ENCODE assay signal across 1 cellular context in genomic region chr16:4957420-4957719, GRCh38.
TF ChIP-seq lines count a peak whose summit lies in the region.

No MANE protein-coding gene starts in this region.

TF ChIP-seq in endothelial cell of umbilical vein, 7 proteins besides CTCF, POLR2A, EP300 and RAD21:
- TF ChIP-seq EZH2 (IDR thresholded peaks at IDR 0.05; ENCODE audit: borderline replicate concordance, low read depth, low read length, severe bottlenecking) (no peak), POLR2AphosphoS5 (IDR thresholded peaks at IDR 0.05; ENCODE audit: insufficient read depth, low read depth, low read length) (no peak), JUN (IDR thresholded peaks at IDR 0.05; ENCODE audit: borderline replicate concordance, insufficient read depth, insufficient read length, low read depth) (no peak), MAX (IDR thresholded peaks at IDR 0.05; ENCODE audit: insufficient read depth, insufficient read length) (no peak), MYC (IDR thresholded peaks at IDR 0.05; ENCODE audit: low read depth, low read length) (no peak), GATA2 (IDR thresholded peaks at IDR 0.05; ENCODE audit: insufficient read depth, insufficient read length, low read depth, low read length) (no peak), FOS (IDR thresholded peaks at IDR 0.05; ENCODE audit: borderline replicate concordance, insufficient read depth, low read length) (no peak)
TF ChIP-seq in endothelial cell of umbilical vein: peak in this region for 0.
